ENCODE assay signal across 25 cellular contexts in genomic region chr15:75966073-75966472, GRCh38. TPM values are rescaled to one million over a fixed set of nuclear protein-coding genes. Genes with fewer than 3 reads are reported as not detected.
DNase-seq lines count a peak whose midpoint lies in the region; ATAC-seq, FAIRE-seq and TF ChIP-seq lines count a peak whose summit lies in the region.
"Had no signal": no experiment of that assay in that cellular context is flagged by ENCODE, and none has a peak within 500 bp of the region (broad histone marks: within the 10 kb centered on the region; RNA-seq: fewer than 3 reads in every experiment).

No MANE protein-coding gene starts in this region.

- H3K9me1 ChIP-seq in keratinocyte (ENCODE audit: control insufficient read depth, extremely low read depth, insufficient read depth, low read length) = no peaks in the 10 kb centered on the region

- intact Hi-C loops in gastrocnemius medialis (cut with DNase I; ENCODE audit: low total_unique reads) = no loop called here

- in situ Hi-C loops in gastrocnemius medialis (cut with MboI; ENCODE audit: low sequenced_read_pairs in 4 of 4) = no loop called here

- no peak overlapping the region for H3K9ac ChIP-seq in keratinocyte (ENCODE audit: control insufficient read depth, extremely low read depth, insufficient read depth, low read length)

- no peak for FAIRE-seq in bronchial epithelial cell (lab: Jason Lieb, UNC)
- peak; percentile 26 for FAIRE-seq in keratinocyte (lab: Jason Lieb, UNC)
- FAIRE-seq: GM12891 had no signal

- H3K4me1 ChIP-seq in keratinocyte (ENCODE audit: control insufficient read depth, extremely low read depth, insufficient read depth, low read length) (no peaks in the 10 kb centered on the region), gastrocnemius medialis (no peaks in the 10 kb centered on the region)
- H3K4me1 ChIP-seq: uterus had no signal

- H3K4me2 ChIP-seq in keratinocyte (ENCODE audit: control insufficient read depth, extremely low read depth, insufficient read depth, low read depth, low read length) = no peak overlapping the region

- H3K27me3 ChIP-seq in bronchial epithelial cell (ENCODE audit: control insufficient read depth, insufficient read depth, low read length) = no peaks in the 10 kb centered on the region
- no peaks in the 10 kb centered on the region for H3K27me3 ChIP-seq in keratinocyte (ENCODE audit: control insufficient read depth, extremely low read depth, insufficient read depth, low read length)
- H3K27me3 ChIP-seq in gastrocnemius medialis = no peaks in the 10 kb centered on the region
- H3K27me3 ChIP-seq: uterus had no signal

- dilution Hi-C loops in keratinocyte (cut with MboI; ENCODE audit: extremely low pct_ligation_motif_present, low sequenced_read_pairs) = no loop called here

- H3K4me3 ChIP-seq in bronchial epithelial cell (ENCODE audit: low read depth, low read length) (no peak overlapping the region), keratinocyte (ENCODE audit: control insufficient read depth in 2 of 3, extremely low read depth in 1 of 3, insufficient read depth in 2 of 3, low read depth in 1 of 3, low read length in 3 of 3) (no peak overlapping the region), gastrocnemius medialis (no peak overlapping the region)
- H3K4me3 ChIP-seq: HAP-1, uterus had no signal

- H4K20me1 ChIP-seq in keratinocyte (ENCODE audit: control insufficient read depth, extremely low read depth, insufficient read depth, low read length) = no peaks in the 10 kb centered on the region

- H3K9me3 ChIP-seq in keratinocyte (ENCODE audit: control insufficient read depth, low read depth, low read length) (no peaks in the 10 kb centered on the region), gastrocnemius medialis (no peaks in the 10 kb centered on the region)
- H3K9me3 ChIP-seq: Caco-2, HAP-1, uterus had no signal

- ATAC-seq in GM18907 (IDR thresholded peaks at IDR 0.05; ENCODE audit: unreplicated experiment) = no peak
- ATAC-seq in gastrocnemius medialis = no peak
- ATAC-seq: T-cell had no signal

- H3K36me3 ChIP-seq in bronchial epithelial cell (ENCODE audit: control insufficient read depth, insufficient read depth, low read length) = no peaks in the 10 kb centered on the region
- no peaks in the 10 kb centered on the region for H3K36me3 ChIP-seq in keratinocyte (ENCODE audit: control insufficient read depth in 2 of 2, extremely low read depth in 1 of 2, insufficient read depth in 2 of 2, low read length in 2 of 2)
- H3K36me3 ChIP-seq in gastrocnemius medialis = no peaks in the 10 kb centered on the region
- H3K36me3 ChIP-seq: HAP-1, uterus, WERI-Rb-1 had no signal

- H3K79me2 ChIP-seq in keratinocyte (ENCODE audit: control insufficient read depth, insufficient read depth, low read length) = no peaks in the 10 kb centered on the region

- H2AFZ ChIP-seq in keratinocyte (ENCODE audit: control insufficient read depth, low read length) = no peak overlapping the region

- TF ChIP-seq POLR2A in gastrocnemius medialis (IDR thresholded peaks at IDR 0.05) = no peak

- DNase-seq in AG08396 (ENCODE audit: low spot score) (peak; percentile 16), HT-29 (ENCODE audit: low spot score) (peak; percentile 9), bronchial epithelial cell (ENCODE audit: low read depth) (peak; percentile 87), keratinocyte (ENCODE audit: low read depth, low spot score) (no peak), kidney glomerular epithelial cell (lab: John Stamatoyannopoulos, UW) (no peak), anterior cingulate cortex (lab: John Stamatoyannopoulos, UW) (no peak), gastrocnemius medialis (no peak)
- DNase-seq: activated CD4-positive, alpha-beta memory T cell treated with anti-CD3 and anti-CD28 coated beads for 36 hours; activated T-cell treated with anti-CD3 and anti-CD28 coated beads, Interleukin-2, amount 50 U/mL, for 48 hours; Caco-2; caudate nucleus; effector CD8-positive, alpha-beta T cell; mesendoderm; NCI-H1092; NCI-H2107; nephron progenitor cell; RPMI8226; T-cell; uterus; WERI-Rb-1 had no signal

- H3K27ac ChIP-seq in keratinocyte (ENCODE audit: control insufficient read depth, insufficient read depth, low read length) = no peak overlapping the region
- H3K27ac ChIP-seq in gastrocnemius medialis = no peak overlapping the region
- H3K27ac ChIP-seq: uterus, WERI-Rb-1 had no signal

- TF ChIP-seq CTCF in bronchial epithelial cell (IDR thresholded peaks at IDR 0.05; ENCODE audit: insufficient read depth, low read length, severe bottlenecking) (no peak), keratinocyte (optimal IDR thresholded peaks at IDR 0.05 in 1 of 3, IDR thresholded peaks at IDR 0.05 in 1 of 3, conservative IDR thresholded peaks at IDR 0.05 in 1 of 3; ENCODE audit: extremely low read depth in 1 of 3, insufficient read depth in 2 of 3, low read length in 3 of 3) (no peak), gastrocnemius medialis (IDR thresholded peaks at IDR 0.05 in 4 of 5, conservative IDR thresholded peaks at IDR 0.05 in 1 of 5) (no peak)

RNA-seq across cellular contexts. Expression of gene NRG4, which starts 46.2 kb away (rescaled TPM):
- 0.31 TPM in 1 of 2 replicates, not detected in the other for total RNA-seq in HT-29 (2014; rRNA removed; shearing (Covaris generic))
- total RNA-seq in bronchial epithelial cell = 0.13 TPM in 1 of 2 replicates, not detected in the other
- 0.26 to 1.7 TPM (median 0.96 TPM) in 3 replicates for polyA plus RNA-seq in keratinocyte
- not detected for polyA plus RNA-seq in keratinocyte (2011; ENCODE audit: low read depth)
- 0.56 and 0.74 TPM in 2 replicates for polyA plus RNA-seq in keratinocyte (2011; cell fraction: cytosol; rRNA removed)
- polyA plus RNA-seq in keratinocyte (2011; cell fraction: nucleus; rRNA removed) = 0.68 and 0.73 TPM in 2 replicates
- 0.42 and 1.0 TPM in 2 replicates for polyA plus RNA-seq in keratinocyte (2012; ENCODE audit: low replicate concordance)
- 0.10 to 1.6 TPM (median 0.46 TPM) in 3 replicates for polyA minus RNA-seq in keratinocyte
- polyA minus RNA-seq in keratinocyte (2011; cell fraction: cytosol; rRNA and poly(A)+ RNA removed) = not detected
- 0.54 TPM in 1 of 2 replicates, not detected in the other for polyA minus RNA-seq in keratinocyte (2011; cell fraction: nucleus; rRNA and poly(A)+ RNA removed)
- total RNA-seq in gastrocnemius medialis = 1 to 10 TPM; 2.0 to 9.8 (median 3.4) TPM
- total RNA-seq: activated CD4-positive, alpha-beta memory T cell treated with anti-CD3 and anti-CD28 coated beads for 36 hours; G401 had no signal
- polyA plus RNA-seq: IgD-negative memory B cell had no signal

Comparison
In these comparisons a context has a peak if more than half of its experiments do, and no peak if none do; other contexts are left out.
1. DNase-seq: peak in AG08396 (single experiment), HT-29 (single experiment) and bronchial epithelial cell (single experiment); none in keratinocyte (single experiment), kidney glomerular epithelial cell (single experiment), anterior cingulate cortex (0 of 58) and gastrocnemius medialis (0 of 2).